26 cellular contexts compared by ENCODE assay signal in genomic region chr14:96151242-96151641, GRCh38. TPM values are rescaled to one million over a fixed set of nuclear protein-coding genes. Genes with fewer than 3 reads are reported as not detected.
DNase-seq lines count a peak whose midpoint lies in the region; ATAC-seq and TF ChIP-seq lines count a peak whose summit lies in the region.
"Had no signal": no experiment of that assay in that cellular context is flagged by ENCODE, and none has a peak within 500 bp of the region (broad histone marks: within the 10 kb centered on the region; RNA-seq: fewer than 3 reads in every experiment).

No MANE protein-coding gene starts in this region.

- H2BK15ac ChIP-seq in mesendoderm (replicated peaks; ENCODE audit: low read depth): no peak overlapping the region

- no peak overlapping the region for H2BK120ac ChIP-seq in mesendoderm (ENCODE audit: low read depth, low read length)

- H3K36me3 ChIP-seq in mesendoderm (ENCODE audit: control insufficient read depth, insufficient read depth, low read length): no peaks in the 10 kb centered on the region
- H3K36me3 ChIP-seq in spleen: no peaks in the 10 kb centered on the region
- H3K36me3 ChIP-seq: HAP-1, MG63, SJSA1 had no signal

- H3K4me1 Mint-ChIP-seq in activated CD8-positive, alpha-beta memory T cell treated with anti-CD3 and anti-CD28 coated beads, Interleukin-2, amount 10 ng/mL, durations not matched to agents 7 days and 5 days: no peaks in the 10 kb centered on the region
- H3K4me1 Mint-ChIP-seq in activated CD4-positive, alpha-beta memory T cell treated with anti-CD3 and anti-CD28 coated beads, Interleukin-2, amount 10 ng/mL, durations not matched to agents 7 days and 5 days: no peaks in the 10 kb centered on the region

- no peak overlapping the region for H3K4ac ChIP-seq in mesendoderm (ENCODE audit: low read depth, low read length)

- intact Hi-C loops in spleen (cut with DNase I; ENCODE audit: low total_unique reads): no loop called here

- no peaks in the 10 kb centered on the region for H3K79me2 ChIP-seq in mesendoderm (ENCODE audit: control insufficient read depth, insufficient read depth, low read length)

- no peak overlapping the region for H4K5ac ChIP-seq in mesendoderm (ENCODE audit: low read length)

- H3K27me3 Mint-ChIP-seq in activated CD8-positive, alpha-beta memory T cell treated with anti-CD3 and anti-CD28 coated beads, Interleukin-2, amount 10 ng/mL, durations not matched to agents 7 days and 5 days: peaks cover 12% of the 10 kb centered on the region
- no peaks in the 10 kb centered on the region for H3K27me3 Mint-ChIP-seq in activated CD4-positive, alpha-beta memory T cell treated with anti-CD3 and anti-CD28 coated beads, Interleukin-2, amount 10 ng/mL, durations not matched to agents 7 days and 5 days

- H3K18ac ChIP-seq in mesendoderm (ENCODE audit: low read length): no peak overlapping the region

- H3K4me3 Mint-ChIP-seq in activated CD8-positive, alpha-beta memory T cell treated with anti-CD3 and anti-CD28 coated beads, Interleukin-2, amount 10 ng/mL, durations not matched to agents 7 days and 5 days: no peak overlapping the region
- H3K4me3 Mint-ChIP-seq in activated CD4-positive, alpha-beta memory T cell treated with anti-CD3 and anti-CD28 coated beads, Interleukin-2, amount 10 ng/mL, durations not matched to agents 7 days and 5 days: no peak overlapping the region
- H3K4me3 Mint-ChIP-seq: HFFc6 had no signal

- POLR2A ChIA-PET in activated CD4-positive, alpha-beta memory T cell treated with anti-CD3 and anti-CD28 coated beads, Interleukin-2, amount 10 ng/mL, durations not matched to agents 7 days and 5 days (lab: Charles Lee): no interaction called here

- H3K27ac Mint-ChIP-seq in activated CD8-positive, alpha-beta memory T cell treated with anti-CD3 and anti-CD28 coated beads, Interleukin-2, amount 10 ng/mL, durations not matched to agents 7 days and 5 days: no peak overlapping the region
- no peak overlapping the region for H3K27ac Mint-ChIP-seq in activated CD4-positive, alpha-beta memory T cell treated with anti-CD3 and anti-CD28 coated beads, Interleukin-2, amount 10 ng/mL, durations not matched to agents 7 days and 5 days
- H3K27ac Mint-ChIP-seq: HFFc6 had no signal

- no peak overlapping the region for H3K23ac ChIP-seq in mesendoderm (ENCODE audit: low read length)

- TF ChIP-seq CTCF in spleen (IDR thresholded peaks at IDR 0.05 in 8 of 11, conservative IDR thresholded peaks at IDR 0.05 in 3 of 11): no peak

- no peak overlapping the region for H2BK5ac ChIP-seq in mesendoderm (ENCODE audit: low read length)

- ATAC-seq in activated CD8-positive, alpha-beta memory T cell treated with anti-CD3 and anti-CD28 coated beads, Interleukin-2, amount 10 ng/mL, durations not matched to agents 7 days and 5 days: no peak
- no peak for ATAC-seq in GM18909 (IDR thresholded peaks at IDR 0.05; ENCODE audit: poor library complexity, unreplicated experiment)
- ATAC-seq: PC-3 had no signal

- H4K8ac ChIP-seq in mesendoderm (ENCODE audit: low read depth, low read length): no peak overlapping the region

- H3K27ac ChIP-seq in mesendoderm (ENCODE audit: low read depth, low read length) (no peak overlapping the region), spleen (no peak overlapping the region)
- H3K27ac ChIP-seq: GM23248, SJSA1 had no signal

- CTCF ChIA-PET in activated CD8-positive, alpha-beta memory T cell treated with anti-CD3 and anti-CD28 coated beads, Interleukin-2, amount 10 ng/mL, durations not matched to agents 7 days and 5 days (lab: Charles Lee): no interaction called here
- CTCF ChIA-PET in activated CD4-positive, alpha-beta memory T cell treated with anti-CD3 and anti-CD28 coated beads, Interleukin-2, amount 10 ng/mL, durations not matched to agents 7 days and 5 days (lab: Charles Lee): no interaction called here

- H3K9me3 Mint-ChIP-seq in activated CD8-positive, alpha-beta memory T cell treated with anti-CD3 and anti-CD28 coated beads, Interleukin-2, amount 10 ng/mL, durations not matched to agents 7 days and 5 days (ENCODE audit: low read depth): no peaks in the 10 kb centered on the region
- H3K9me3 Mint-ChIP-seq in activated CD4-positive, alpha-beta memory T cell treated with anti-CD3 and anti-CD28 coated beads, Interleukin-2, amount 10 ng/mL, durations not matched to agents 7 days and 5 days: no peaks in the 10 kb centered on the region
- H3K9me3 Mint-ChIP-seq: HFFc6 had no signal

- WGBS in mesendoderm (ENCODE audit: extremely low coverage, insufficient coverage, low lambda C conversion rate): no CpG with 5 or more reads among the region's 13 CpGs
- 64 to 76% (median 71%) methylated on average over 13 of the region's 13 CpGs for WGBS in spleen, 5 donors

- H3K4me1 ChIP-seq in mesendoderm (ENCODE audit: control insufficient read depth, low read depth, low read length) (no peaks in the 10 kb centered on the region), spleen (no peaks in the 10 kb centered on the region)
- H3K4me1 ChIP-seq: HAP-1 had no signal

- H3K79me1 ChIP-seq in mesendoderm (ENCODE audit: low read length): no peaks in the 10 kb centered on the region

- H3K4me2 ChIP-seq in mesendoderm (ENCODE audit: low read length): no peak overlapping the region

- no peak overlapping the region for H2AK5ac ChIP-seq in mesendoderm (ENCODE audit: low read length)

- H3K56ac ChIP-seq in mesendoderm (ENCODE audit: low read length): peak overlapping the region; percentile 25

- peak; percentile 3 for DNase-seq in activated CD8-positive, alpha-beta memory T cell treated with anti-CD3 and anti-CD28 coated beads, Interleukin-2, amount 10 ng/mL, durations not matched to agents 7 days and 5 days
- no peak for DNase-seq in activated CD8-positive, alpha-beta memory T cell treated with anti-CD3 and anti-CD28 coated beads, Interleukin-2, amount 50 U/mL, for 4 hours
- DNase-seq in mesendoderm (no peak), spleen (peak; percentile 20), AML-193 (lab: John Stamatoyannopoulos, UW) (no peak)
- DNase-seq in activated CD4-positive, alpha-beta memory T cell treated with anti-CD3 and anti-CD28 coated beads, Interleukin-2, amount 10 ng/mL, durations not matched to agents 7 days and 5 days: no peak
- no peak for DNase-seq in activated CD4-positive, CD25-positive, alpha-beta regulatory T cell treated with anti-CD3 and anti-CD28 coated beads, Interleukin-2, amount 50 U/mL, for 72 hours
- DNase-seq: 8988T; ACHN; Calu3; DMS153; DND-41; GM23248; HFFc6; KBM-7; MG63; NCI-H2029; NCI-H446 treated with DMSO at 0.1 percent for 48 hours; NCI-H526; NCI-H82; NK-92 treated with Interleukin-12 subunit alpha and Interleukin-12 subunit beta, amount 100 ng/mL, for 24 hours; PC-3; Right ventricle myocardium superior had no signal

- H3K9ac ChIP-seq in mesendoderm (ENCODE audit: low read length): no peak overlapping the region
- H3K9ac ChIP-seq: GM23248 had no signal

- H3K9me3 ChIP-seq in spleen: peaks cover 0 to 20% (median 0%) of the 10 kb centered on the region in 8 donors
- H3K9me3 ChIP-seq: HAP-1, SJSA1 had no signal

- no peak for TF ChIP-seq POLR2A in spleen (IDR thresholded peaks at IDR 0.05)

- no peaks in the 10 kb centered on the region for H3K27me3 ChIP-seq in mesendoderm (ENCODE audit: insufficient read depth, low read length, poor library complexity)
- H3K27me3 ChIP-seq in spleen (replicated peaks in 1 of 7): peaks cover 0 to 5% (median 0%) of the 10 kb centered on the region in 7 donors
- H3K27me3 ChIP-seq: MG63, SJSA1 had no signal

- H3K36me3 Mint-ChIP-seq in activated CD8-positive, alpha-beta memory T cell treated with anti-CD3 and anti-CD28 coated beads, Interleukin-2, amount 10 ng/mL, durations not matched to agents 7 days and 5 days: no peaks in the 10 kb centered on the region
- H3K36me3 Mint-ChIP-seq in activated CD4-positive, alpha-beta memory T cell treated with anti-CD3 and anti-CD28 coated beads, Interleukin-2, amount 10 ng/mL, durations not matched to agents 7 days and 5 days (ENCODE audit: low read depth): no peaks in the 10 kb centered on the region

- H3K4me3 ChIP-seq in mesendoderm (ENCODE audit: low read length) (no peak overlapping the region), spleen (no peak overlapping the region)
- H3K4me3 ChIP-seq: GM23248, HAP-1, MG63, SJSA1 had no signal

RNA-seq across cellular contexts. Expression of gene BDKRB2, which starts 53.4 kb away (rescaled TPM):
- not detected for total RNA-seq in activated CD8-positive, alpha-beta memory T cell treated with anti-CD3 and anti-CD28 coated beads, Interleukin-2, amount 10 ng/mL, durations not matched to agents 7 days and 5 days
- 3.1 TPM for polyA plus RNA-seq in mesendoderm (2013, experiment 1 of 2)
- polyA plus RNA-seq in mesendoderm (2013, experiment 2 of 2): 3.3 TPM
- total RNA-seq in spleen: under 1 TPM in 4 of 7 donors, not detected in 3; 0.13 to 0.57 (median 0.17) TPM
- polyA plus RNA-seq in spleen: under 1 TPM; 0.02 to 0.22 (median 0.11) TPM
- not detected for total RNA-seq in activated CD4-positive, alpha-beta memory T cell treated with anti-CD3 and anti-CD28 coated beads, Interleukin-2, amount 10 ng/mL, durations not matched to agents 7 days and 5 days

Comparison
In these comparisons a context has a peak if more than half of its experiments do, and no peak if none do; other contexts are left out.
1. DNase-seq: peak in activated CD8-positive, alpha-beta memory T cell treated with anti-CD3 and anti-CD28 coated beads, Interleukin-2, amount 10 ng/mL, durations not matched to agents 7 days and 5 days (single experiment) and spleen (single experiment); none in activated CD8-positive, alpha-beta memory T cell treated with anti-CD3 and anti-CD28 coated beads, Interleukin-2, amount 50 U/mL, for 4 hours (single experiment), mesendoderm (single experiment), AML-193 (0 of 2), activated CD4-positive, alpha-beta memory T cell treated with anti-CD3 and anti-CD28 coated beads, Interleukin-2, amount 10 ng/mL, durations not matched to agents 7 days and 5 days (single experiment) and activated CD4-positive, CD25-positive, alpha-beta regulatory T cell treated with anti-CD3 and anti-CD28 coated beads, Interleukin-2, amount 50 U/mL, for 72 hours (single experiment).